Comparison of ENCODE assay signal across 1 cellular context in genomic region chr5:170046221-170046620, GRCh38.
TF ChIP-seq lines count a peak whose summit lies in the region.

No MANE protein-coding gene starts in this region.

TF ChIP-seq in SK-N-SH, 30 proteins besides CTCF, POLR2A, EP300 and RAD21 (continued from another document):
- TF ChIP-seq USF1 (IDR thresholded peaks at IDR 0.05; ENCODE audit: borderline replicate concordance, low read depth) (no peak), EZH2phosphoT487 (IDR thresholded peaks at IDR 0.05; ENCODE audit: borderline replicate concordance, low read depth) (no peak), MAX (IDR thresholded peaks at IDR 0.05; ENCODE audit: low read depth) (no peak), YY1 (IDR thresholded peaks at IDR 0.05; ENCODE audit: low read depth) (no peak), RXRA (IDR thresholded peaks at IDR 0.05; ENCODE audit: borderline replicate concordance, low read depth) (no peak), TEAD4 (IDR thresholded peaks at IDR 0.05; ENCODE audit: borderline replicate concordance, insufficient read depth) (no peak), JUND (IDR thresholded peaks at IDR 0.05) (no peak), SMC3 (IDR thresholded peaks at IDR 0.05; ENCODE audit: low read depth, low read length) (no peak), FOXM1 (IDR thresholded peaks at IDR 0.05; ENCODE audit: low read depth) (no peak), GATA2 (CRISPR knock-in tag; IDR thresholded peaks at IDR 0.05) (no peak), GABPA (IDR thresholded peaks at IDR 0.05; ENCODE audit: low read depth) (no peak), TCF12 (IDR thresholded peaks at IDR 0.05) (no peak), TAF1 (IDR thresholded peaks at IDR 0.05; ENCODE audit: borderline replicate concordance, low read depth, low read length) (no peak), RCOR1 (IDR thresholded peaks at IDR 0.05; ENCODE audit: low read length) (no peak), NRF1 (IDR thresholded peaks at IDR 0.05; ENCODE audit: low read depth, low read length) (no peak)
- TF ChIP-seq, protein P1, sequence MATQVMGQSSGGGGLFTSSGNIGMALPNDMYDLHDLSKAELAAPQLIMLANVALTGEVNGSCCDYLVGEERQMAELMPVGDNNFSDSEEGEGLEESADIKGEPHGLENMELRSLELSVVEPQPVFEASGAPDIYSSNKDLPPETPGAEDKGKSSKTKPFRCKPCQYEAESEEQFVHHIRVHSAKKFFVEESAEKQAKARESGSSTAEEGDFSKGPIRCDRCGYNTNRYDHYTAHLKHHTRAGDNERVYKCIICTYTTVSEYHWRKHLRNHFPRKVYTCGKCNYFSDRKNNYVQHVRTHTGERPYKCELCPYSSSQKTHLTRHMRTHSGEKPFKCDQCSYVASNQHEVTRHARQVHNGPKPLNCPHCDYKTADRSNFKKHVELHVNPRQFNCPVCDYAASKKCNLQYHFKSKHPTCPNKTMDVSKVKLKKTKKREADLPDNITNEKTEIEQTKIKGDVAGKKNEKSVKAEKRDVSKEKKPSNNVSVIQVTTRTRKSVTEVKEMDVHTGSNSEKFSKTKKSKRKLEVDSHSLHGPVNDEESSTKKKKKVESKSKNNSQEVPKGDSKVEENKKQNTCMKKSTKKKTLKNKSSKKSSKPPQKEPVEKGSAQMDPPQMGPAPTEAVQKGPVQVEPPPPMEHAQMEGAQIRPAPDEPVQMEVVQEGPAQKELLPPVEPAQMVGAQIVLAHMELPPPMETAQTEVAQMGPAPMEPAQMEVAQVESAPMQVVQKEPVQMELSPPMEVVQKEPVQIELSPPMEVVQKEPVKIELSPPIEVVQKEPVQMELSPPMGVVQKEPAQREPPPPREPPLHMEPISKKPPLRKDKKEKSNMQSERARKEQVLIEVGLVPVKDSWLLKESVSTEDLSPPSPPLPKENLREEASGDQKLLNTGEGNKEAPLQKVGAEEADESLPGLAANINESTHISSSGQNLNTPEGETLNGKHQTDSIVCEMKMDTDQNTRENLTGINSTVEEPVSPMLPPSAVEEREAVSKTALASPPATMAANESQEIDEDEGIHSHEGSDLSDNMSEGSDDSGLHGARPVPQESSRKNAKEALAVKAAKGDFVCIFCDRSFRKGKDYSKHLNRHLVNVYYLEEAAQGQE (IDR thresholded peaks at IDR 0.05; ENCODE audit: low read depth, low read length), result no peak
